ENCODE assay signal across 8 cellular contexts in the genomic region with DNA sequence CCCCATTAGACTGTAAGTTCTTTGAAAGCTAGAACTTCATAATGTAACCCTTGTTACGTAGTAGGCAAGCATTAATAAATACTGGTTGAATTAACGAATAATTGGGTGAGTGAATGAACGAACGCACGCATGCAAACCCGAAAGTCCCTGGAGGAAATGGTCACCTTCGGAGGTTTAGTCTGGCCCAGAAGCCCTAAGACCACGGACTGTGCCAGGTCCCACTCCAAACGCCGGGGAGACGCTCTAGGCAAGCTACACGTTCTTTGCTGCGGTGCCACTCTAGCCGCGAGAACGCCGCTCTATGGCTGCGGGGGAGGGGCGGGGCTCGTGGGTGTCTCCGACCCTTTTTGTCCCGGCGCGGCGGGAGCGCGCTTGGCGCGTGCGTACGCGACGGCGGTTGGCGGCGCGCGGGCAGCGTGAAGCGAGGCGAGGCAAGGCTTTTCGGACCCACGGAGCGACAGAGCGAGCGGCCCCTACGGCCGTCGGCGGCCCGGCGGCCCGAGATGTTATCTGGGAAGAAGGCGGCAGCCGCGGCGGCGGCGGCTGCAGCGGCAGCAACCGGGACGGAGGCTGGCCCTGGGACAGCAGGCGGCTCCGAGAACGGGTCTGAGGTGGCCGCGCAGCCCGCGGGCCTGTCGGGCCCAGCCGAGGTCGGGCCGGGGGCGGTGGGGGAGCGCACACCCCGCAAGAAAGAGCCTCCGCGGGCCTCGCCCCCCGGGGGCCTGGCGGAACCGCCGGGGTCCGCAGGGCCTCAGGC. TPM values are rescaled to one million over a fixed set of nuclear protein-coding genes. Genes with fewer than 3 reads are reported as not detected.
DNase-seq lines count a peak whose midpoint lies in the region; ATAC-seq, FAIRE-seq and TF ChIP-seq lines count a peak whose summit lies in the region.

A gene (plus strand): TSS at position 375 of the 757 bp plus-strand sequence. CDS start 129 bp downstream, at position 504.

- H3K36me3 ChIP-seq in psoas muscle (ENCODE audit: insufficient read depth in 1 of 2, low read depth in 1 of 2): no peaks in the 10 kb centered on the region

- no peaks in the 10 kb centered on the region for H3K9me3 ChIP-seq in psoas muscle

- ATAC-seq in HG02884 (IDR thresholded peaks at IDR 0.05; ENCODE audit: unreplicated experiment) (peak; percentile 88), left ventricle myocardium superior (peak; percentile 99), psoas muscle (peak; percentile 99 to 100 (median 99))

- H3K27ac ChIP-seq in angular gyrus (ENCODE audit: low read depth, low read length) (peak within 1 kb of the TSS; percentile 55), psoas muscle (peak within 1 kb of the TSS; percentile 90)

- peak; percentile 20 for FAIRE-seq in urothelium cell line (lab: Jason Lieb, UNC)

- peak within 1 kb of the TSS; percentile 78 for H3K4me3 ChIP-seq in psoas muscle

- DNase-seq in NCI-H1694 (lab: John Stamatoyannopoulos, UW) (peak; percentile 83), T-helper 2 cell (peak; percentile 77 to 96 (median 87)), left ventricle myocardium superior (peak; percentile 99), psoas muscle (peak; percentile 99), urothelium cell line (ENCODE audit: low spot score) (peak; percentile 96)

- intact Hi-C loops in left ventricle myocardium superior (cut with micrococcal nuclease): no loop called here
- intact Hi-C loops in psoas muscle (cut with DNase I): no loop called here

- H3K27me3 ChIP-seq in psoas muscle (ENCODE audit: insufficient read depth in 3 of 3, low read length in 2 of 3): no peaks in the 10 kb centered on the region

- 0% methylated on average over 53 to 84 of the region's 84 CpGs for WGBS in psoas muscle, 3 donors

- H3K4me1 ChIP-seq in psoas muscle: peaks cover 10% of the 10 kb centered on the region

- peak; percentile 7 for TF ChIP-seq CTCF in psoas muscle (IDR thresholded peaks at IDR 0.05)

- TF ChIP-seq POLR2A in GM15510 (IDR thresholded peaks at IDR 0.05; ENCODE audit: borderline replicate concordance, extremely low read depth, insufficient read length): peak; percentile 91

RNA-seq across cellular contexts. Expression of the gene that starts here (rescaled TPM):
- total RNA-seq in left ventricle myocardium superior (35.0 TPM), psoas muscle (10 to 100 TPM; 37.5 to 46.3 (median 42.8) TPM)
- 10 to 100 TPM; 29.1 to 49.2 (median 35.8) TPM for polyA plus RNA-seq in psoas muscle

Comparison
In these comparisons a context has a peak if more than half of its experiments do, and no peak if none do; other contexts are left out.
1. Peak in every context shown above with its lines: DNase-seq, ATAC-seq, H3K4me3 ChIP-seq and H3K27ac ChIP-seq.